Comparison of ENCODE assay signal across 19 cellular contexts in the genomic region with DNA sequence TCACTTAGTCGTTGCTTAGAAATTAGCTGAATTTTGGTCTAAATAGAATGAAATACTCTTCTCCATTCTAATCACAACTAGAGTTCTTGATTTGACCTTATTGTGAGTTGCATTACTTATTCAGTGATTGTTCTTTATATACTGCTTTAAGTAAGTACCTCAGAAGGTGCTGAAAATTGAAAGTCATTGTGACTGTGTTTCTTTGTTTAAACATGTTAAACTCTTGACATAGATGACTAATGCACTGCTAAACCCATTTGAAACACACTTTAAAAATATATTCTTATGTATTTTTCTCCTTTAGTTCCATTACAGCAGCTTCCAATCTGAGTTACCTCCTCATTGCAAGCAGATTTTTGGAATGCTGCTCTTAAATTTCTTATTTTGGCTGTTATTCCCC. TPM values are rescaled to one million over a fixed set of nuclear protein-coding genes. Genes with fewer than 3 reads are reported as not detected.
"Had no signal": no experiment of that assay in that cellular context is flagged by ENCODE, and none has a peak within 500 bp of the region (broad histone marks: within the 10 kb centered on the region; RNA-seq: fewer than 3 reads in every experiment).

No MANE protein-coding gene starts in this region.

- H3K9ac ChIP-seq: parathyroid adenoma had no signal

- H3K36me3 ChIP-seq: esophagus muscularis mucosa, prostate gland had no signal

- ATAC-seq: left colon; naive thymus-derived CD4-positive, alpha-beta T cell; sciatic nerve; stimulated activated naive B cell treated with anti-CD40 and anti-IgM and Interleukin-4, amounts not matched to agents 10 μg/mL and 1 μg/mL and 100 μg/mL, for 72 hours had no signal

- H3K27me3 ChIP-seq: esophagus muscularis mucosa had no signal

- H3K4me3 ChIP-seq: coronary artery, esophagus muscularis mucosa, prostate gland, skin epidermis had no signal

- H3K36me3 Mint-ChIP-seq: immature natural killer cell; naive thymus-derived CD4-positive, alpha-beta T cell; stimulated activated naive B cell treated with anti-CD40 and anti-IgM and Interleukin-4, amounts not matched to agents 10 μg/mL and 1 μg/mL and 100 μg/mL, for 72 hours had no signal

- H3K27ac ChIP-seq: coronary artery, esophagus muscularis mucosa, parathyroid adenoma, prostate gland, skin epidermis had no signal

- H3K27ac Mint-ChIP-seq: immature natural killer cell; naive thymus-derived CD4-positive, alpha-beta T cell; nephron progenitor cell; stimulated activated naive B cell treated with anti-CD40 and anti-IgM and Interleukin-4, amounts not matched to agents 10 μg/mL and 1 μg/mL and 100 μg/mL, for 72 hours had no signal

- H3K79me2 ChIP-seq: parathyroid adenoma had no signal

- DNase-seq: effector CD4-positive, alpha-beta T cell; foreskin fibroblast; immature natural killer cell; left colon; naive thymus-derived CD4-positive, alpha-beta T cell; nephron progenitor cell; retina; stimulated activated CD4-positive, alpha-beta T cell treated with anti-CD3 and anti-CD28 coated beads, Interleukin-2, amount 100 ng/mL, for 24 hours; stimulated activated CD4-positive, alpha-beta T cell treated with anti-CD3 and anti-CD28 coated beads, Interleukin-4, amount 100 ng/mL, for 4 hours; stimulated activated naive B cell treated with anti-CD40 and anti-IgM and Interleukin-4, amounts not matched to agents 10 μg/mL and 1 μg/mL and 100 μg/mL, for 72 hours; trophoblast cell had no signal

- H3K9me3 ChIP-seq: esophagus muscularis mucosa, prostate gland had no signal

- H2AFZ ChIP-seq: parathyroid adenoma had no signal

- H3K4me1 ChIP-seq: esophagus muscularis mucosa, parathyroid adenoma, prostate gland had no signal

- H3K9me3 Mint-ChIP-seq: stimulated activated naive B cell treated with anti-CD40 and anti-IgM and Interleukin-4, amounts not matched to agents 10 μg/mL and 1 μg/mL and 100 μg/mL, for 72 hours had no signal

RNA-seq across cellular contexts. Expression of a gene that starts 9.1 kb away (rescaled TPM):
- total RNA-seq: chondrocyte, mononuclear cell had no signal
